ENCODE assay signal across 16 cellular contexts in genomic region chr1:168083456-168084325, GRCh38. TPM values are rescaled to one million over a fixed set of nuclear protein-coding genes. Genes with fewer than 3 reads are reported as not detected.
"Had no signal": no experiment of that assay in that cellular context is flagged by ENCODE, and none has a peak within 500 bp of the region (broad histone marks: within the 10 kb centered on the region; RNA-seq: fewer than 3 reads in every experiment).

No MANE protein-coding gene starts in this region.

- H3K27me3 ChIP-seq: gastrocnemius medialis, neutrophil, suprapubic skin, upper lobe of left lung had no signal

- H3K9me3 Mint-ChIP-seq: activated naive CD8-positive, alpha-beta T cell treated with anti-CD3 and anti-CD28 coated beads, Interleukin-2, amount 50 U/mL, for 24 hours; activated T-helper 1 cell treated with anti-CD3 and anti-CD28 coated beads, Interleukin-12 subunit alpha, Interleukin-12 subunit beta, Interleukin-2, Interleukin-4 antibody, amounts not matched to agents 30 ng/mL and 10 ng/mL and 1 ng/mL, durations not matched to agents 14 hours and 24 hours and 36 hours; naive thymus-derived CD4-positive, alpha-beta T cell; stimulated activated naive CD8-positive, alpha-beta T cell treated with anti-CD3 and anti-CD28 coated beads, Interleukin-15, Interleukin-2, amounts not matched to agents 100 ng/mL and 50 ng/mL, for 24 hours; T-helper 1 cell treated with Interleukin-12 subunit alpha and Interleukin-12 subunit beta and Interleukin-4 antibody, amounts not matched to agents 30 μg/mL and 1 μg/mL, for 36 hours had no signal

- H3K36me3 ChIP-seq: gastrocnemius medialis had no signal

- H3K27me3 Mint-ChIP-seq: activated CD4-positive, alpha-beta T cell treated with anti-CD3 and anti-CD28 coated beads for 36 hours; activated naive CD8-positive, alpha-beta T cell treated with anti-CD3 and anti-CD28 coated beads, Interleukin-2, amount 50 U/mL, for 24 hours; stimulated activated naive CD8-positive, alpha-beta T cell treated with anti-CD3 and anti-CD28 coated beads, Interleukin-15, Interleukin-2, amounts not matched to agents 100 ng/mL and 50 ng/mL, for 24 hours had no signal

- H3K4me3 ChIP-seq: gastrocnemius medialis, suprapubic skin, upper lobe of left lung had no signal

- H3K27ac Mint-ChIP-seq: activated CD4-positive, alpha-beta T cell treated with anti-CD3 and anti-CD28 coated beads for 36 hours; activated naive CD8-positive, alpha-beta T cell treated with anti-CD3 and anti-CD28 coated beads, Interleukin-2, amount 50 U/mL, for 24 hours; activated T-helper 1 cell treated with anti-CD3 and anti-CD28 coated beads, Interleukin-12 subunit alpha, Interleukin-12 subunit beta, Interleukin-2, Interleukin-4 antibody, amounts not matched to agents 30 ng/mL and 10 ng/mL and 1 ng/mL, durations not matched to agents 14 hours and 24 hours and 36 hours; naive thymus-derived CD4-positive, alpha-beta T cell; stimulated activated naive CD8-positive, alpha-beta T cell treated with anti-CD3 and anti-CD28 coated beads, Interleukin-15, Interleukin-2, amounts not matched to agents 100 ng/mL and 50 ng/mL, for 24 hours; T-helper 1 cell treated with Interleukin-12 subunit alpha and Interleukin-12 subunit beta and Interleukin-4 antibody, amounts not matched to agents 30 μg/mL and 1 μg/mL, for 36 hours had no signal

- DNase-seq: activated CD4-positive, alpha-beta T cell treated with anti-CD3 and anti-CD28 coated beads for 36 hours; activated naive CD4-positive, alpha-beta T cell; activated naive CD8-positive, alpha-beta T cell treated with anti-CD3 and anti-CD28 coated beads, Interleukin-2, amount 50 U/mL, for 24 hours; aorta; gastrocnemius medialis; left colon; naive thymus-derived CD4-positive, alpha-beta T cell; posterior cingulate gyrus; retina; upper lobe of left lung had no signal

- H3K36me3 Mint-ChIP-seq: naive thymus-derived CD4-positive, alpha-beta T cell had no signal

- H3K4me1 Mint-ChIP-seq: activated CD4-positive, alpha-beta T cell treated with anti-CD3 and anti-CD28 coated beads for 36 hours had no signal

- H3K4me3 Mint-ChIP-seq: activated CD4-positive, alpha-beta T cell treated with anti-CD3 and anti-CD28 coated beads for 36 hours; activated naive CD8-positive, alpha-beta T cell treated with anti-CD3 and anti-CD28 coated beads, Interleukin-2, amount 50 U/mL, for 24 hours; activated T-helper 1 cell treated with anti-CD3 and anti-CD28 coated beads, Interleukin-12 subunit alpha, Interleukin-12 subunit beta, Interleukin-2, Interleukin-4 antibody, amounts not matched to agents 30 ng/mL and 10 ng/mL and 1 ng/mL, durations not matched to agents 14 hours and 24 hours and 36 hours; naive thymus-derived CD4-positive, alpha-beta T cell; stimulated activated naive CD8-positive, alpha-beta T cell treated with anti-CD3 and anti-CD28 coated beads, Interleukin-15, Interleukin-2, amounts not matched to agents 100 ng/mL and 50 ng/mL, for 24 hours; T-helper 1 cell treated with Interleukin-12 subunit alpha and Interleukin-12 subunit beta and Interleukin-4 antibody, amounts not matched to agents 30 μg/mL and 1 μg/mL, for 36 hours had no signal

- H3K9me3 ChIP-seq: gastrocnemius medialis, neutrophil, suprapubic skin, upper lobe of left lung had no signal

- H3K27ac ChIP-seq: epithelial cell of prostate, neutrophil had no signal

RNA-seq across cellular contexts. Expression of gene GPR161, which starts 53.0 kb away (rescaled TPM):
- polyA plus RNA-seq: naive thymus-derived CD4-positive, alpha-beta T cell had no signal
